In genomic region chr1:154955039-154955717, GRCh38 we compare ENCODE assay signal across 7 cellular contexts. TPM values are rescaled to one million over a fixed set of nuclear protein-coding genes. Genes with fewer than 3 reads are reported as not detected.
A peak's percentile ranks its signal among the peaks of the same experiment; 100 is the strongest.
DNase-seq lines count a peak whose midpoint lies in the region; ATAC-seq and TF ChIP-seq lines count a peak whose summit lies in the region.

No MANE protein-coding gene starts in this region.

- TF ChIP-seq EP300 in suprapubic skin (IDR thresholded peaks at IDR 0.05) = no peak

- H3K23ac ChIP-seq in neuronal stem cell (ENCODE audit: low read depth, low read length, poor library complexity) = no peak overlapping the region

- H3K9me3 ChIP-seq in OCI-LY3 (ENCODE audit: insufficient read depth, low read length) (no peaks in the 10 kb centered on the region), neuronal stem cell (replicated peaks in 1 of 2; ENCODE audit: control insufficient read depth in 2 of 2, insufficient read depth in 1 of 2, low read depth in 1 of 2, low read length in 2 of 2) (no peaks in the 10 kb centered on the region), suprapubic skin (no peaks in the 10 kb centered on the region)

- DNase-seq in activated T-helper 1 cell treated with Interleukin-2 at 50 U/mL for 16 hours (ENCODE audit: low read depth) = peak; percentile 83
- DNase-seq in fibroblast of peridontal ligament (ENCODE audit: extremely low read depth) = peak; percentile 71
- DNase-seq in neuronal stem cell (ENCODE audit: low spot score) = peak; percentile 84
- no peak for DNase-seq in suprapubic skin (ENCODE audit: low spot score in 2 of 2)

- no peak overlapping the region for H2BK5ac ChIP-seq in neuronal stem cell (ENCODE audit: low read length)

- H2BK12ac ChIP-seq in neuronal stem cell (ENCODE audit: low read length) = no peak overlapping the region

- no peak overlapping the region for H4K91ac ChIP-seq in neuronal stem cell (ENCODE audit: low read depth, low read length, poor library complexity)

- no peak overlapping the region for H2BK120ac ChIP-seq in neuronal stem cell (ENCODE audit: low read depth, low read length)

- peak overlapping the region; percentile 79 for H3K4me3 ChIP-seq in OCI-LY3 (ENCODE audit: low read length)
- peak overlapping the region; percentile 59 to 84 for H3K4me3 ChIP-seq in neuronal stem cell (ENCODE audit: low read length in 2 of 2)
- H3K4me3 ChIP-seq in suprapubic skin = peak overlapping the region; percentile 54

- no peak overlapping the region for H4K8ac ChIP-seq in neuronal stem cell (ENCODE audit: low read depth, low read length)

- H3K4me2 ChIP-seq in OCI-LY3 (ENCODE audit: low read length) = peak overlapping the region; percentile 82
- H3K4me2 ChIP-seq in neuronal stem cell (ENCODE audit: insufficient read depth, low read length, poor library complexity, severe bottlenecking) = peak overlapping the region; percentile 76

- H2AFZ ChIP-seq in OCI-LY3 (ENCODE audit: low read depth, low read length) (peak overlapping the region; percentile 58; the same call in 1 of the 2 replicates), neuronal stem cell (ENCODE audit: low read length) (peak overlapping the region; percentile 83)

- H4K20me1 ChIP-seq in OCI-LY3 (ENCODE audit: insufficient read depth, low read length) = no peaks in the 10 kb centered on the region

- H3K14ac ChIP-seq in neuronal stem cell (ENCODE audit: low read length) = no peak overlapping the region

- H3K4me1 ChIP-seq in OCI-LY3 (ENCODE audit: low read length) = peaks cover 26% of the 10 kb centered on the region
- peaks cover 27 to 28% of the 10 kb centered on the region in 2 donors for H3K4me1 ChIP-seq in neuronal stem cell (ENCODE audit: control insufficient read depth in 2 of 2, insufficient read depth in 1 of 2, low read depth in 1 of 2, low read length in 2 of 2)
- H3K4me1 ChIP-seq in suprapubic skin = peaks cover 56% of the 10 kb centered on the region

- ATAC-seq in GM18505 (IDR thresholded peaks at IDR 0.05; ENCODE audit: unreplicated experiment) = peak; percentile 45
- peak; percentile 67 for ATAC-seq in HG03135 (IDR thresholded peaks at IDR 0.05; ENCODE audit: unreplicated experiment)

- no peak overlapping the region for H3K18ac ChIP-seq in neuronal stem cell (ENCODE audit: low read length)

- peaks cover 11% of the 10 kb centered on the region for H3K36me3 ChIP-seq in OCI-LY3 (replicated peaks; ENCODE audit: low read depth, low read length)
- peaks cover 26 to 44% of the 10 kb centered on the region in 2 donors for H3K36me3 ChIP-seq in neuronal stem cell (replicated peaks in 1 of 2; ENCODE audit: control insufficient read depth in 2 of 2, insufficient read depth in 2 of 2, low read length in 2 of 2)
- H3K36me3 ChIP-seq in suprapubic skin = peaks cover 30% of the 10 kb centered on the region

- peaks cover 6% of the 10 kb centered on the region; the same call in 1 of the 2 replicates for H3K79me2 ChIP-seq in OCI-LY3 (ENCODE audit: low read length)

- peaks cover 12% of the 10 kb centered on the region for H3K79me1 ChIP-seq in neuronal stem cell (ENCODE audit: low read depth, low read length)

- H3K27ac ChIP-seq in OCI-LY3 (ENCODE audit: low read length) = peak overlapping the region; percentile 25; the same call in 1 of the 2 replicates
- H3K27ac ChIP-seq in neuronal stem cell (replicated peaks; ENCODE audit: low read length) = peak overlapping the region; percentile 97
- H3K27ac ChIP-seq in suprapubic skin = peak overlapping the region; percentile 76

- H2AK5ac ChIP-seq in neuronal stem cell (ENCODE audit: low read depth, low read length) = no peak overlapping the region

- H3K27me3 ChIP-seq in OCI-LY3 (ENCODE audit: low read depth, low read length) (no peaks in the 10 kb centered on the region), neuronal stem cell (ENCODE audit: control insufficient read depth in 3 of 3, insufficient read depth in 3 of 3, low read depth in 1 of 3, low read length in 3 of 3) (no peaks in the 10 kb centered on the region), suprapubic skin (no peaks in the 10 kb centered on the region)

- no peak overlapping the region for H3K4ac ChIP-seq in neuronal stem cell (ENCODE audit: low read length)

- no peak overlapping the region for H2BK15ac ChIP-seq in neuronal stem cell (ENCODE audit: low read length)

- TF ChIP-seq POLR2A in GM18505 (IDR thresholded peaks at IDR 0.05; ENCODE audit: borderline replicate concordance, extremely low read depth, insufficient read depth, insufficient read length) = no peak
- no peak for TF ChIP-seq POLR2A in suprapubic skin (IDR thresholded peaks at IDR 0.05)

- WGBS in neuronal stem cell (ENCODE audit: extremely low coverage in 2 of 2, insufficient read length in 2 of 2, insufficient replicate concordance in 1 of 2), 2 donors = no CpG with 5 or more reads among the region's 4 CpGs
- 10% methylated on average over 3 of the region's 4 CpGs for WGBS in suprapubic skin

- H3K9ac ChIP-seq in OCI-LY3 (ENCODE audit: low read length) (peak overlapping the region; percentile 60), neuronal stem cell (ENCODE audit: low read depth, low read length, poor library complexity) (no peak overlapping the region)

- TF ChIP-seq CTCF in OCI-LY3 (IDR thresholded peaks at IDR 0.05; ENCODE audit: low read depth, low read length) (no peak), suprapubic skin (IDR thresholded peaks at IDR 0.05) (no peak)

RNA-seq across cellular contexts. Expression of gene PBXIP1, which starts 0.7 kb away (rescaled TPM):
- polyA plus RNA-seq in neuronal stem cell (2013, experiment 1 of 2) = 21.9 TPM
- polyA plus RNA-seq in neuronal stem cell (2013, experiment 2 of 2) = 21.6 TPM
- total RNA-seq in suprapubic skin = 10 to 100 TPM; 41.4 to 67.4 (median 61.3) TPM

RNA-seq across cellular contexts. Expression of gene PYGO2, which starts 6.4 kb away (rescaled TPM):
- 48.6 TPM for polyA plus RNA-seq in neuronal stem cell (2013, experiment 1 of 2)
- 48.1 TPM for polyA plus RNA-seq in neuronal stem cell (2013, experiment 2 of 2)
- 10 to 100 TPM; 34.2 to 46.7 (median 35.3) TPM for total RNA-seq in suprapubic skin

RNA-seq across cellular contexts. Expression of gene SHC1, which starts 15.4 kb away (rescaled TPM):
- 95.8 TPM for polyA plus RNA-seq in neuronal stem cell (2013, experiment 1 of 2)
- polyA plus RNA-seq in neuronal stem cell (2013, experiment 2 of 2) = 97.1 TPM
- 100 to 1,000 TPM in 1 of 4 donors, 10 to 100 TPM in 3; 54.5 to 102 (median 69.5) TPM for total RNA-seq in suprapubic skin

RNA-seq across cellular contexts. Expression of gene PMVK, which starts 18.7 kb away (rescaled TPM):
- 23.2 TPM for polyA plus RNA-seq in neuronal stem cell (2013, experiment 1 of 2)
- polyA plus RNA-seq in neuronal stem cell (2013, experiment 2 of 2) = 23.3 TPM
- total RNA-seq in suprapubic skin = 10 to 100 TPM; 19.3 to 38.0 (median 28.8) TPM

RNA-seq across cellular contexts. Expression of gene CKS1B, which starts 19.3 kb away (rescaled TPM):
- 629 TPM for polyA plus RNA-seq in neuronal stem cell (2013, experiment 1 of 2)
- 633 TPM for polyA plus RNA-seq in neuronal stem cell (2013, experiment 2 of 2)
- 10 to 100 TPM; 37.8 to 55.4 (median 49.7) TPM for total RNA-seq in suprapubic skin

Comparison
In these comparisons a context has a peak if more than half of its experiments do, and no peak if none do; other contexts are left out.
1. H3K27ac ChIP-seq: peak in every context shown above with its lines; median percentile 97 in neuronal stem cell; 76 in suprapubic skin; 25 in OCI-LY3.
2. DNase-seq: peak in activated T-helper 1 cell treated with Interleukin-2 at 50 U/mL for 16 hours (single experiment), fibroblast of peridontal ligament (single experiment) and neuronal stem cell (single experiment); none in suprapubic skin (0 of 2).
3. Peak in every context shown above with its lines, with median percentiles within 50 percentile points of each other: H3K4me3 ChIP-seq.